ENCODE assay signal across 11 cellular contexts in the genomic region with DNA sequence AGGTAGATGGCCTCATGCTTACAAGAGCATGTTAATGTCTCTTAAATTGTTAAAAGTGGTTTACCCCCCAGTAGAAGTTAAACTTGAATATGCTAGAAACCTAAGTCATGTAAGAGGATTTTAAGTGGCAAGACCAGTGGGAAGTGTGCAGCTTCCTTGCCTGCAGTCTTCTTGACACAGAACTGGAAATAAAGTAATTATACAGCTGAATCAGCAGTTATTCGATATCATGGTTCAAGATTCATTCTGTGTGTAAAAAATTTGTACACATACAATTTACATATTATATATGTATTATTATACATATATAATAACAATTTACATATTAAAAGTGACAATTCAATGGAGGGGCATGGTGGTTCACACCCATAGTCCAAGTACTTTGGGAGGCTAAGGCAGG. TPM values are rescaled to one million over a fixed set of nuclear protein-coding genes. Genes with fewer than 3 reads are reported as not detected.
"Had no signal": no experiment of that assay in that cellular context is flagged by ENCODE, and none has a peak within 500 bp of the region (broad histone marks: within the 10 kb centered on the region; RNA-seq: fewer than 3 reads in every experiment).

No MANE protein-coding gene starts in this region.

- DNase-seq: GM23248, GOT3, HFFc6, Kasumi-1, KG1 had no signal

- H3K36me3 ChIP-seq: HAP-1 had no signal

- H3K27me3 Mint-ChIP-seq: IgD-negative memory B cell had no signal

- ATAC-seq: HCT116 had no signal

- H3K4me1 ChIP-seq: HAP-1 had no signal

- FAIRE-seq: H54 had no signal

- H3K9ac ChIP-seq: GM23248 had no signal

- H3K36me3 Mint-ChIP-seq: IgD-negative memory B cell had no signal

- H3K9me3 ChIP-seq: HAP-1 had no signal

- H3K27ac ChIP-seq: GM23248, HL-60 had no signal

- H2AFZ ChIP-seq: GM23248 had no signal

- H3K27ac Mint-ChIP-seq: HFFc6, IgD-negative memory B cell had no signal

- H3K4me3 Mint-ChIP-seq: HFFc6, IgD-negative memory B cell had no signal

- H3K4me1 Mint-ChIP-seq: IgD-negative memory B cell had no signal

- H3K4me3 ChIP-seq: GM23248, HAP-1 had no signal

RNA-seq across cellular contexts. Expression of a gene that starts 24.1 kb away (rescaled TPM):
- total RNA-seq: GM23248, HFFc6, HT1080 had no signal
- polyA plus RNA-seq: GM23248, IgD-negative memory B cell had no signal
